Comparison of ENCODE assay signal across 18 cellular contexts in genomic region chr3:174767406-174767805, GRCh38.
A peak's percentile ranks its signal among the peaks of the same experiment; 100 is the strongest.
DNase-seq lines count a peak whose midpoint lies in the region; ATAC-seq and TF ChIP-seq lines count a peak whose summit lies in the region.
"Had no signal": no experiment of that assay in that cellular context is flagged by ENCODE, and none has a peak within 500 bp of the region (broad histone marks: within the 10 kb centered on the region; RNA-seq: fewer than 3 reads in every experiment).

No MANE protein-coding gene starts in this region.

- intact Hi-C loops in left lung (cut with DNase I): no loop called here
- intact Hi-C loops in mucosa of descending colon (cut with DNase I, micrococcal nuclease): no loop called here

- H3K9me3 ChIP-seq in thoracic aorta (no peaks in the 10 kb centered on the region), left lung (no peaks in the 10 kb centered on the region), mucosa of descending colon (no peaks in the 10 kb centered on the region)

- H3K4me1 ChIP-seq in thoracic aorta (ENCODE audit: control insufficient read depth in 1 of 2, low read depth in 2 of 2) (peaks cover 3 to 17% of the 10 kb centered on the region in 2 donors), left lung (no peaks in the 10 kb centered on the region), mucosa of descending colon (ENCODE audit: low read depth) (no peaks in the 10 kb centered on the region)
- H3K4me1 ChIP-seq: SJCRH30 had no signal

- H3K27me3 ChIP-seq in thoracic aorta (replicated peaks; ENCODE audit: insufficient read depth): no peaks in the 10 kb centered on the region
- no peaks in the 10 kb centered on the region for H3K27me3 ChIP-seq in left lung
- H3K27me3 ChIP-seq: MG63, SJCRH30 had no signal

- H3K27ac ChIP-seq in coronary artery (peak overlapping the region; percentile 4 to 44), thoracic aorta (peak overlapping the region in 1 of 2 donors; percentile 18), left lung (no peak overlapping the region)
- H3K27ac ChIP-seq: SJCRH30 had no signal

- peak; percentile 82 for DNase-seq in NCI-H460 (ENCODE audit: extremely low read depth, low read depth)
- DNase-seq in coronary artery (ENCODE audit: low spot score): no peak
- DNase-seq in osteocyte (ENCODE audit: extremely low spot score, unreplicated experiment): no peak
- no peak for DNase-seq in thoracic aorta (ENCODE audit: low spot score)
- no peak for DNase-seq in anterior cingulate cortex (lab: John Stamatoyannopoulos, UW)
- DNase-seq in left lung: no peak
- DNase-seq in mucosa of descending colon: no peak
- DNase-seq: DMS53, GDM1, NCI-H1417 treated with DMSO at 0.1 percent for 48 hours, NCI-H187, NCI-H510A, NCI-H748 treated with DMSO at 0.1 percent for 48 hours, SJCRH30 had no signal

- H3K36me3 Mint-ChIP-seq in osteocyte (ENCODE audit: unreplicated experiment): no peaks in the 10 kb centered on the region
- H3K36me3 Mint-ChIP-seq: CD14-positive monocyte had no signal

- no peak for ATAC-seq in thoracic aorta (ENCODE audit: insufficient number of reproducible peaks, low FRiP score, low read depth)
- no peak for ATAC-seq in left lung
- ATAC-seq in mucosa of descending colon: no peak
- ATAC-seq: HCT116 had no signal

- no peaks in the 10 kb centered on the region for H3K9me3 Mint-ChIP-seq in osteocyte (ENCODE audit: unreplicated experiment)

- peak overlapping the region; percentile 44 for H3K4me3 ChIP-seq in coronary artery
- peak overlapping the region; percentile 10 for H3K4me3 ChIP-seq in thoracic aorta
- no peak overlapping the region for H3K4me3 ChIP-seq in left lung
- H3K4me3 ChIP-seq in mucosa of descending colon: no peak overlapping the region
- H3K4me3 ChIP-seq: MG63, SJCRH30 had no signal

- no peak for TF ChIP-seq CTCF in coronary artery (IDR thresholded peaks at IDR 0.05)
- no peak for TF ChIP-seq CTCF in osteocyte (IDR thresholded peaks at IDR 0.05)
- no peak for TF ChIP-seq CTCF in thoracic aorta (IDR thresholded peaks at IDR 0.05)
- no peak for TF ChIP-seq CTCF in left lung (IDR thresholded peaks at IDR 0.05)
- no peak for TF ChIP-seq CTCF in mucosa of descending colon (IDR thresholded peaks at IDR 0.05)

- H3K36me3 ChIP-seq in thoracic aorta (no peaks in the 10 kb centered on the region), left lung (no peaks in the 10 kb centered on the region), mucosa of descending colon (ENCODE audit: low read depth) (no peaks in the 10 kb centered on the region)
- H3K36me3 ChIP-seq: SJCRH30 had no signal

- H3K4me1 Mint-ChIP-seq in osteocyte (ENCODE audit: unreplicated experiment): peaks cover 18% of the 10 kb centered on the region
- H3K4me1 Mint-ChIP-seq: B cell, CD14-positive monocyte had no signal

- H3K27me3 Mint-ChIP-seq in osteocyte (ENCODE audit: unreplicated experiment): no peaks in the 10 kb centered on the region
- H3K27me3 Mint-ChIP-seq: B cell had no signal

- peak overlapping the region; percentile 80 for H3K27ac Mint-ChIP-seq in osteocyte (ENCODE audit: unreplicated experiment)
- H3K27ac Mint-ChIP-seq: B cell, CD14-positive monocyte had no signal

- H3K4me3 Mint-ChIP-seq in osteocyte (ENCODE audit: unreplicated experiment): no peak overlapping the region
- H3K4me3 Mint-ChIP-seq: B cell, CD14-positive monocyte had no signal

Comparison
In these comparisons a context has a peak if more than half of its experiments do, and no peak if none do; other contexts are left out.
1. H3K27ac ChIP-seq: peak in coronary artery (2 of 2); none in left lung (0 of 2).
2. H3K4me3 ChIP-seq: peak in coronary artery (single experiment) and thoracic aorta (single experiment); none in left lung (0 of 2) and mucosa of descending colon (single experiment).